Comparison of ENCODE assay signal across 1 cellular context in the genomic region with DNA sequence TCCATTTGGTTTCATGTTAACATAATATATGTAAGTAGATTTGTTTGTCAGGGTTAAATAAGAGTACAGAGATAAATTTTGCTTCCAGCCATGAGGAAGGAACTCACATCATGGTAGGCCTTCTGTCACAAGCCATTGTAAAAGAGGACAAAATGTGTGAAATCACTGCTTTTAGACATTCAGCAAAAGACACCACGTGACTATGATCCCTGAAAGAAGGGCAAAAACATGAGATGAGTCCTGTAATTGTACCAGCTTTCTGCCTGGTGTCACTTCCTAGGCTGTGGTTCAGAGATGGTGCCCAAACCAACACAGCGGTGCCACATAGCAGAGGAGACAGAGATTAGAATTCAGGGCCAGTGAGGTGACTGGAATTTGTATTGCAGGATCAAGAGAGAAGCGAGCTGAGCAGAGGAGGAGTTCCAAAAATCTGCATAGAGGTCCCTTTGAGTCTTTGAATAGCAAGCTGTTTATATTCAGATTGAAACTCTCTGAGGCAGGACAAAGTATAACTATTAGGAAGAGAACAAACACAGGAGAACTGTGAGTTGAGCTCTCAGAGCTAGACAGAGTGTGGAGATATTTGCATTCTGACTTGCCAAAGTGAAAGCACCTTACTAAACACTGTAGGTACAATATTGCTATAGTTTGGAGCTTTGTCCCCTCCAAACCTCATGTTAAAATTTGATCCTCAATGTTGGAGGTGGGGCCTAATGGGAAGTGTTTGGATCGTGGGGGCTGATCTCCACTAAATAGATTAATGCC.
TF ChIP-seq lines count a peak whose summit lies in the region.

No MANE protein-coding gene starts in this region.

TF ChIP-seq in GM23338, 12 proteins besides CTCF, POLR2A, EP300 and RAD21:
- TF ChIP-seq EZH2phosphoT487 (IDR thresholded peaks at IDR 0.05; ENCODE audit: unreplicated experiment) = no peak
- TF ChIP-seq ZNF331 (CRISPR knock-in tag; IDR thresholded peaks at IDR 0.05; ENCODE audit: low read depth) = no peak
- TF ChIP-seq, protein P1, sequence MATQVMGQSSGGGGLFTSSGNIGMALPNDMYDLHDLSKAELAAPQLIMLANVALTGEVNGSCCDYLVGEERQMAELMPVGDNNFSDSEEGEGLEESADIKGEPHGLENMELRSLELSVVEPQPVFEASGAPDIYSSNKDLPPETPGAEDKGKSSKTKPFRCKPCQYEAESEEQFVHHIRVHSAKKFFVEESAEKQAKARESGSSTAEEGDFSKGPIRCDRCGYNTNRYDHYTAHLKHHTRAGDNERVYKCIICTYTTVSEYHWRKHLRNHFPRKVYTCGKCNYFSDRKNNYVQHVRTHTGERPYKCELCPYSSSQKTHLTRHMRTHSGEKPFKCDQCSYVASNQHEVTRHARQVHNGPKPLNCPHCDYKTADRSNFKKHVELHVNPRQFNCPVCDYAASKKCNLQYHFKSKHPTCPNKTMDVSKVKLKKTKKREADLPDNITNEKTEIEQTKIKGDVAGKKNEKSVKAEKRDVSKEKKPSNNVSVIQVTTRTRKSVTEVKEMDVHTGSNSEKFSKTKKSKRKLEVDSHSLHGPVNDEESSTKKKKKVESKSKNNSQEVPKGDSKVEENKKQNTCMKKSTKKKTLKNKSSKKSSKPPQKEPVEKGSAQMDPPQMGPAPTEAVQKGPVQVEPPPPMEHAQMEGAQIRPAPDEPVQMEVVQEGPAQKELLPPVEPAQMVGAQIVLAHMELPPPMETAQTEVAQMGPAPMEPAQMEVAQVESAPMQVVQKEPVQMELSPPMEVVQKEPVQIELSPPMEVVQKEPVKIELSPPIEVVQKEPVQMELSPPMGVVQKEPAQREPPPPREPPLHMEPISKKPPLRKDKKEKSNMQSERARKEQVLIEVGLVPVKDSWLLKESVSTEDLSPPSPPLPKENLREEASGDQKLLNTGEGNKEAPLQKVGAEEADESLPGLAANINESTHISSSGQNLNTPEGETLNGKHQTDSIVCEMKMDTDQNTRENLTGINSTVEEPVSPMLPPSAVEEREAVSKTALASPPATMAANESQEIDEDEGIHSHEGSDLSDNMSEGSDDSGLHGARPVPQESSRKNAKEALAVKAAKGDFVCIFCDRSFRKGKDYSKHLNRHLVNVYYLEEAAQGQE (IDR thresholded peaks at IDR 0.05; ENCODE audit: unreplicated experiment) = no peak
- no peak for TF ChIP-seq POLR2AphosphoS5 (IDR thresholded peaks at IDR 0.05; ENCODE audit: low read depth)
- no peak for TF ChIP-seq EZH2 (IDR thresholded peaks at IDR 0.05; ENCODE audit: low read depth, unreplicated experiment)
- no peak for TF ChIP-seq JUNB (IDR thresholded peaks at IDR 0.05; ENCODE audit: unreplicated experiment)
- TF ChIP-seq CREB1 (CRISPR knock-in tag; IDR thresholded peaks at IDR 0.05; ENCODE audit: low read depth) = no peak
- TF ChIP-seq, protein P2, sequence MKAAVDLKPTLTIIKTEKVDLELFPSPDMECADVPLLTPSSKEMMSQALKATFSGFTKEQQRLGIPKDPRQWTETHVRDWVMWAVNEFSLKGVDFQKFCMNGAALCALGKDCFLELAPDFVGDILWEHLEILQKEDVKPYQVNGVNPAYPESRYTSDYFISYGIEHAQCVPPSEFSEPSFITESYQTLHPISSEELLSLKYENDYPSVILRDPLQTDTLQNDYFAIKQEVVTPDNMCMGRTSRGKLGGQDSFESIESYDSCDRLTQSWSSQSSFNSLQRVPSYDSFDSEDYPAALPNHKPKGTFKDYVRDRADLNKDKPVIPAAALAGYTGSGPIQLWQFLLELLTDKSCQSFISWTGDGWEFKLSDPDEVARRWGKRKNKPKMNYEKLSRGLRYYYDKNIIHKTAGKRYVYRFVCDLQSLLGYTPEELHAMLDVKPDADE (IDR thresholded peaks at IDR 0.05) = no peak
- no peak for TF ChIP-seq STAT1 (IDR thresholded peaks at IDR 0.05; ENCODE audit: unreplicated experiment)
